Comparison of ENCODE assay signal across 4 cellular contexts in genomic region chr1:25412870-25413623, GRCh38. TPM values are rescaled to one million over a fixed set of nuclear protein-coding genes. Genes with fewer than 3 reads are reported as not detected.
"Had no signal": no experiment of that assay in that cellular context is flagged by ENCODE, and none has a peak within 500 bp of the region (broad histone marks: within the 10 kb centered on the region; RNA-seq: fewer than 3 reads in every experiment).

No MANE protein-coding gene starts in this region.

RNA-seq across cellular contexts. Expression of gene RHCE, which starts 7.6 kb away (rescaled TPM):
- total RNA-seq: natural killer cell treated with Interleukin-12 subunit alpha and Interleukin-12 subunit beta and Interleukin-15 and Interleukin-18, amount 100 ng/mL, for 72 hours; neural crest cell; posterior vena cava; transverse colon had no signal
